ENCODE assay signal across 1 cellular context in genomic region chr9:35603986-35604577, GRCh38.
A peak's percentile ranks its signal among the peaks of the same experiment; 100 is the strongest.
TF ChIP-seq lines count a peak whose summit lies in the region.

No MANE protein-coding gene starts in this region.

TF ChIP-seq in K562, 482 proteins besides CTCF, POLR2A, EP300 and RAD21 (continued from another document and continues in another):
- TF ChIP-seq, protein P1, sequence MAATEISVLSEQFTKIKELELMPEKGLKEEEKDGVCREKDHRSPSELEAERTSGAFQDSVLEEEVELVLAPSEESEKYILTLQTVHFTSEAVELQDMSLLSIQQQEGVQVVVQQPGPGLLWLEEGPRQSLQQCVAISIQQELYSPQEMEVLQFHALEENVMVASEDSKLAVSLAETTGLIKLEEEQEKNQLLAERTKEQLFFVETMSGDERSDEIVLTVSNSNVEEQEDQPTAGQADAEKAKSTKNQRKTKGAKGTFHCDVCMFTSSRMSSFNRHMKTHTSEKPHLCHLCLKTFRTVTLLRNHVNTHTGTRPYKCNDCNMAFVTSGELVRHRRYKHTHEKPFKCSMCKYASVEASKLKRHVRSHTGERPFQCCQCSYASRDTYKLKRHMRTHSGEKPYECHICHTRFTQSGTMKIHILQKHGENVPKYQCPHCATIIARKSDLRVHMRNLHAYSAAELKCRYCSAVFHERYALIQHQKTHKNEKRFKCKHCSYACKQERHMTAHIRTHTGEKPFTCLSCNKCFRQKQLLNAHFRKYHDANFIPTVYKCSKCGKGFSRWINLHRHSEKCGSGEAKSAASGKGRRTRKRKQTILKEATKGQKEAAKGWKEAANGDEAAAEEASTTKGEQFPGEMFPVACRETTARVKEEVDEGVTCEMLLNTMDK (IDR thresholded peaks at IDR 0.05; ENCODE audit: borderline replicate concordance, insufficient read depth, low read depth, low read length, poor library complexity, severe bottlenecking): peak; percentile 76
- TF ChIP-seq ZBED1 (IDR thresholded peaks at IDR 0.05): no peak; the same call in 1 of the 2 replicates
- no peak for TF ChIP-seq HIVEP1 (CRISPR knock-in tag; IDR thresholded peaks at IDR 0.05)
- no peak for TF ChIP-seq DACH1 (IDR thresholded peaks at IDR 0.05; ENCODE audit: partially characterized antibody)
- TF ChIP-seq CBX5 (IDR thresholded peaks at IDR 0.05; ENCODE audit: borderline replicate concordance, low read depth): no peak
- no peak for TF ChIP-seq NR3C1 (CRISPR knock-in tag; IDR thresholded peaks at IDR 0.05)
- TF ChIP-seq FOXK2 (conservative IDR thresholded peaks at IDR 0.05 in 1 of 2, IDR thresholded peaks at IDR 0.05 in 1 of 2; ENCODE audit: low read depth in 2 of 2): no peak; a peak in 2 of 4 replicates
- TF ChIP-seq FOXA3 (CRISPR knock-in tag; conservative IDR thresholded peaks at IDR 0.05 in 1 of 2, IDR thresholded peaks at IDR 0.05 in 1 of 2): no peak
- TF ChIP-seq NCOR1 (IDR thresholded peaks at IDR 0.05): no peak
- peak; percentile 2; the same call in 1 of the 2 replicates for TF ChIP-seq RB1 (IDR thresholded peaks at IDR 0.05; ENCODE audit: low read depth)
- TF ChIP-seq CCAR2 (IDR thresholded peaks at IDR 0.05; ENCODE audit: low read depth, low read length): no peak
- TF ChIP-seq E2F6 (IDR thresholded peaks at IDR 0.05; ENCODE audit: borderline replicate concordance in 1 of 2, extremely low read depth in 1 of 2, insufficient read depth in 1 of 2, insufficient read length in 1 of 2, low read depth in 1 of 2, low read length in 1 of 2, poor library complexity in 1 of 2, severe bottlenecking in 1 of 2): peak; percentile 86 to 93
- 0 out of 2 replicates have a peak, but pooled peaks have one; percentile 5 for TF ChIP-seq ARID1B (IDR thresholded peaks at IDR 0.05)
- TF ChIP-seq ZNF174 (CRISPR knock-in tag; IDR thresholded peaks at IDR 0.05): no peak
- no peak for TF ChIP-seq HDGF (IDR thresholded peaks at IDR 0.05)
- no peak for TF ChIP-seq ARID3A (IDR thresholded peaks at IDR 0.05; ENCODE audit: borderline replicate concordance, low read depth, low read length)
- TF ChIP-seq CEBPG (CRISPR knock-in tag; IDR thresholded peaks at IDR 0.05): no peak
- TF ChIP-seq CEBPG (tag; conservative IDR thresholded peaks at IDR 0.05 in 1 of 2, IDR thresholded peaks at IDR 0.05 in 1 of 2): no peak
- no peak for TF ChIP-seq ZSCAN32 (CRISPR knock-in tag; IDR thresholded peaks at IDR 0.05)
- TF ChIP-seq TAL1 (IDR thresholded peaks at IDR 0.05): no peak
- no peak for TF ChIP-seq ILK (tag; IDR thresholded peaks at IDR 0.05; ENCODE audit: borderline replicate concordance, low read depth)
- no peak for TF ChIP-seq ARHGAP35 (IDR thresholded peaks at IDR 0.05; ENCODE audit: partially characterized antibody)
- TF ChIP-seq, protein P2, sequence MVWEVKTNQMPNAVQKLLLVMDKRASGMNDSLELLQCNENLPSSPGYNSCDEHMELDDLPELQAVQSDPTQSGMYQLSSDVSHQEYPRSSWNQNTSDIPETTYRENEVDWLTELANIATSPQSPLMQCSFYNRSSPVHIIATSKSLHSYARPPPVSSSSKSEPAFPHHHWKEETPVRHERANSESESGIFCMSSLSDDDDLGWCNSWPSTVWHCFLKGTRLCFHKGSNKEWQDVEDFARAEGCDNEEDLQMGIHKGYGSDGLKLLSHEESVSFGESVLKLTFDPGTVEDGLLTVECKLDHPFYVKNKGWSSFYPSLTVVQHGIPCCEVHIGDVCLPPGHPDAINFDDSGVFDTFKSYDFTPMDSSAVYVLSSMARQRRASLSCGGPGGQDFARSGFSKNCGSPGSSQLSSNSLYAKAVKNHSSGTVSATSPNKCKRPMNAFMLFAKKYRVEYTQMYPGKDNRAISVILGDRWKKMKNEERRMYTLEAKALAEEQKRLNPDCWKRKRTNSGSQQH (CRISPR knock-in tag; IDR thresholded peaks at IDR 0.05): 0 out of 2 replicates have a peak, but pooled peaks have one; percentile 29
- no peak for TF ChIP-seq ZNF140 (CRISPR knock-in tag; IDR thresholded peaks at IDR 0.05)
- no peak for TF ChIP-seq NCOA4 (IDR thresholded peaks at IDR 0.05; ENCODE audit: partially characterized antibody)
- no peak for TF ChIP-seq TSC22D4 (tag; IDR thresholded peaks at IDR 0.05)
- TF ChIP-seq ZBTB1 (CRISPR knock-in tag; IDR thresholded peaks at IDR 0.05; ENCODE audit: borderline replicate concordance, low read depth): no peak
- TF ChIP-seq KLF1 (tag; IDR thresholded peaks at IDR 0.05): no peak; the same call in 1 of the 2 replicates
- TF ChIP-seq, protein P3, sequence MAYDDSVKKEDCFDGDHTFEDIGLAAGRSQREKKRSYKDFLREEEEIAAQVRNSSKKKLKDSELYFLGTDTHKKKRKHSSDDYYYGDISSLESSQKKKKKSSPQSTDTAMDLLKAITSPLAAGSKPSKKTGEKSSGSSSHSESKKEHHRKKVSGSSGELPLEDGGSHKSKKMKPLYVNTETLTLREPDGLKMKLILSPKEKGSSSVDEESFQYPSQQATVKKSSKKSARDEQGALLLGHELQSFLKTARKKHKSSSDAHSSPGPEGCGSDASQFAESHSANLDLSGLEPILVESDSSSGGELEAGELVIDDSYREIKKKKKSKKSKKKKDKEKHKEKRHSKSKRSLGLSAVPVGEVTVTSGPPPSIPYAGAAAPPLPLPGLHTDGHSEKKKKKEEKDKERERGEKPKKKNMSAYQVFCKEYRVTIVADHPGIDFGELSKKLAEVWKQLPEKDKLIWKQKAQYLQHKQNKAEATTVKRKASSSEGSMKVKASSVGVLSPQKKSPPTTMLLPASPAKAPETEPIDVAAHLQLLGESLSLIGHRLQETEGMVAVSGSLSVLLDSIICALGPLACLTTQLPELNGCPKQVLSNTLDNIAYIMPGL (CRISPR knock-in tag; IDR thresholded peaks at IDR 0.05): 0 out of 2 replicates have a peak, but pooled peaks have one; percentile 33
- no peak for TF ChIP-seq DIDO1 (tag; IDR thresholded peaks at IDR 0.05; ENCODE audit: low read depth)
- TF ChIP-seq NEUROD1 (IDR thresholded peaks at IDR 0.05; ENCODE audit: borderline replicate concordance, low read depth, low read length, partially characterized antibody): peak; percentile 42
- TF ChIP-seq, protein P4, sequence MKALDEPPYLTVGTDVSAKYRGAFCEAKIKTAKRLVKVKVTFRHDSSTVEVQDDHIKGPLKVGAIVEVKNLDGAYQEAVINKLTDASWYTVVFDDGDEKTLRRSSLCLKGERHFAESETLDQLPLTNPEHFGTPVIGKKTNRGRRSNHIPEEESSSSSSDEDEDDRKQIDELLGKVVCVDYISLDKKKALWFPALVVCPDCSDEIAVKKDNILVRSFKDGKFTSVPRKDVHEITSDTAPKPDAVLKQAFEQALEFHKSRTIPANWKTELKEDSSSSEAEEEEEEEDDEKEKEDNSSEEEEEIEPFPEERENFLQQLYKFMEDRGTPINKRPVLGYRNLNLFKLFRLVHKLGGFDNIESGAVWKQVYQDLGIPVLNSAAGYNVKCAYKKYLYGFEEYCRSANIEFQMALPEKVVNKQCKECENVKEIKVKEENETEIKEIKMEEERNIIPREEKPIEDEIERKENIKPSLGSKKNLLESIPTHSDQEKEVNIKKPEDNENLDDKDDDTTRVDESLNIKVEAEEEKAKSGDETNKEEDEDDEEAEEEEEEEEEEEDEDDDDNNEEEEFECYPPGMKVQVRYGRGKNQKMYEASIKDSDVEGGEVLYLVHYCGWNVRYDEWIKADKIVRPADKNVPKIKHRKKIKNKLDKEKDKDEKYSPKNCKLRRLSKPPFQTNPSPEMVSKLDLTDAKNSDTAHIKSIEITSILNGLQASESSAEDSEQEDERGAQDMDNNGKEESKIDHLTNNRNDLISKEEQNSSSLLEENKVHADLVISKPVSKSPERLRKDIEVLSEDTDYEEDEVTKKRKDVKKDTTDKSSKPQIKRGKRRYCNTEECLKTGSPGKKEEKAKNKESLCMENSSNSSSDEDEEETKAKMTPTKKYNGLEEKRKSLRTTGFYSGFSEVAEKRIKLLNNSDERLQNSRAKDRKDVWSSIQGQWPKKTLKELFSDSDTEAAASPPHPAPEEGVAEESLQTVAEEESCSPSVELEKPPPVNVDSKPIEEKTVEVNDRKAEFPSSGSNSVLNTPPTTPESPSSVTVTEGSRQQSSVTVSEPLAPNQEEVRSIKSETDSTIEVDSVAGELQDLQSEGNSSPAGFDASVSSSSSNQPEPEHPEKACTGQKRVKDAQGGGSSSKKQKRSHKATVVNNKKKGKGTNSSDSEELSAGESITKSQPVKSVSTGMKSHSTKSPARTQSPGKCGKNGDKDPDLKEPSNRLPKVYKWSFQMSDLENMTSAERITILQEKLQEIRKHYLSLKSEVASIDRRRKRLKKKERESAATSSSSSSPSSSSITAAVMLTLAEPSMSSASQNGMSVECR (CRISPR knock-in tag; IDR thresholded peaks at IDR 0.05): no peak
- TF ChIP-seq GABPB1 (CRISPR knock-in tag; IDR thresholded peaks at IDR 0.05): peak; percentile 92
- TF ChIP-seq GATAD2A (IDR thresholded peaks at IDR 0.05): peak; percentile 65; the same call in 1 of the 2 replicates
- TF ChIP-seq ZNF133 (CRISPR knock-in tag; IDR thresholded peaks at IDR 0.05): no peak
- no peak for TF ChIP-seq SNRNP70 (optimal IDR thresholded peaks at IDR 0.05; ENCODE audit: low read depth, low read length)
- TF ChIP-seq, protein P5, sequence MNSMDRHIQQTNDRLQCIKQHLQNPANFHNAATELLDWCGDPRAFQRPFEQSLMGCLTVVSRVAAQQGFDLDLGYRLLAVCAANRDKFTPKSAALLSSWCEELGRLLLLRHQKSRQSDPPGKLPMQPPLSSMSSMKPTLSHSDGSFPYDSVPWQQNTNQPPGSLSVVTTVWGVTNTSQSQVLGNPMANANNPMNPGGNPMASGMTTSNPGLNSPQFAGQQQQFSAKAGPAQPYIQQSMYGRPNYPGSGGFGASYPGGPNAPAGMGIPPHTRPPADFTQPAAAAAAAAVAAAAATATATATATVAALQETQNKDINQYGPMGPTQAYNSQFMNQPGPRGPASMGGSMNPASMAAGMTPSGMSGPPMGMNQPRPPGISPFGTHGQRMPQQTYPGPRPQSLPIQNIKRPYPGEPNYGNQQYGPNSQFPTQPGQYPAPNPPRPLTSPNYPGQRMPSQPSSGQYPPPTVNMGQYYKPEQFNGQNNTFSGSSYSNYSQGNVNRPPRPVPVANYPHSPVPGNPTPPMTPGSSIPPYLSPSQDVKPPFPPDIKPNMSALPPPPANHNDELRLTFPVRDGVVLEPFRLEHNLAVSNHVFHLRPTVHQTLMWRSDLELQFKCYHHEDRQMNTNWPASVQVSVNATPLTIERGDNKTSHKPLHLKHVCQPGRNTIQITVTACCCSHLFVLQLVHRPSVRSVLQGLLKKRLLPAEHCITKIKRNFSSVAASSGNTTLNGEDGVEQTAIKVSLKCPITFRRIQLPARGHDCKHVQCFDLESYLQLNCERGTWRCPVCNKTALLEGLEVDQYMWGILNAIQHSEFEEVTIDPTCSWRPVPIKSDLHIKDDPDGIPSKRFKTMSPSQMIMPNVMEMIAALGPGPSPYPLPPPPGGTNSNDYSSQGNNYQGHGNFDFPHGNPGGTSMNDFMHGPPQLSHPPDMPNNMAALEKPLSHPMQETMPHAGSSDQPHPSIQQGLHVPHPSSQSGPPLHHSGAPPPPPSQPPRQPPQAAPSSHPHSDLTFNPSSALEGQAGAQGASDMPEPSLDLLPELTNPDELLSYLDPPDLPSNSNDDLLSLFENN (IDR thresholded peaks at IDR 0.05; ENCODE audit: low read depth in 2 of 2, low read length in 2 of 2): no peak
- TF ChIP-seq HNRNPL (IDR thresholded peaks at IDR 0.05; ENCODE audit: low read depth, low read length): no peak
- TF ChIP-seq, protein P6, sequence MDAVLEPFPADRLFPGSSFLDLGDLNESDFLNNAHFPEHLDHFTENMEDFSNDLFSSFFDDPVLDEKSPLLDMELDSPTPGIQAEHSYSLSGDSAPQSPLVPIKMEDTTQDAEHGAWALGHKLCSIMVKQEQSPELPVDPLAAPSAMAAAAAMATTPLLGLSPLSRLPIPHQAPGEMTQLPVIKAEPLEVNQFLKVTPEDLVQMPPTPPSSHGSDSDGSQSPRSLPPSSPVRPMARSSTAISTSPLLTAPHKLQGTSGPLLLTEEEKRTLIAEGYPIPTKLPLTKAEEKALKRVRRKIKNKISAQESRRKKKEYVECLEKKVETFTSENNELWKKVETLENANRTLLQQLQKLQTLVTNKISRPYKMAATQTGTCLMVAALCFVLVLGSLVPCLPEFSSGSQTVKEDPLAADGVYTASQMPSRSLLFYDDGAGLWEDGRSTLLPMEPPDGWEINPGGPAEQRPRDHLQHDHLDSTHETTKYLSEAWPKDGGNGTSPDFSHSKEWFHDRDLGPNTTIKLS (IDR thresholded peaks at IDR 0.05; ENCODE audit: borderline replicate concordance, low read depth): peak; percentile 58; the same call in 1 of the 2 replicates
- TF ChIP-seq ZNF197 (CRISPR knock-in tag; IDR thresholded peaks at IDR 0.05; ENCODE audit: low read depth): no peak
- no peak for TF ChIP-seq E2F4 (CRISPR knock-in tag; IDR thresholded peaks at IDR 0.05; ENCODE audit: low read depth)
- no peak for TF ChIP-seq RUNX1 (IDR thresholded peaks at IDR 0.05; ENCODE audit: low read depth)
